In genomic region chr7:35003177-35003650, GRCh38 we compare ENCODE assay signal across 8 cellular contexts. TPM values are rescaled to one million over a fixed set of nuclear protein-coding genes. Genes with fewer than 3 reads are reported as not detected.
DNase-seq lines count a peak whose midpoint lies in the region; ATAC-seq and TF ChIP-seq lines count a peak whose summit lies in the region.
"Not testable (repeated sequence)": the region's sequence is repeated elsewhere in the genome, so short reads cannot be mapped to it uniquely, and the experiment has no call there.

No MANE protein-coding gene starts in this region.

- H2BK5ac ChIP-seq in mesendoderm (ENCODE audit: low read length) = not testable (repeated sequence)

- not testable (repeated sequence) for H4K5ac ChIP-seq in mesendoderm (ENCODE audit: low read length)

- H3K27ac ChIP-seq in HUES6 (ENCODE audit: low read depth, low read length) = peak overlapping the region; percentile 9; the same call in 1 of the 2 replicates
- H3K27ac ChIP-seq in SK-N-MC = peak overlapping the region; percentile 51; the same call in 1 of the 2 replicates
- H3K27ac ChIP-seq in foreskin keratinocyte = peak overlapping the region; percentile 81
- H3K27ac ChIP-seq in mesendoderm (ENCODE audit: low read depth, low read length) = peak overlapping the region; percentile 64

- not testable (repeated sequence) for H3K4me2 ChIP-seq in mesendoderm (ENCODE audit: low read length)

- not testable (repeated sequence) for H3K36me3 ChIP-seq in HUES6 (ENCODE audit: control insufficient read depth, insufficient read depth, low read length); SK-N-MC (ENCODE audit: insufficient read depth, low read length); mesendoderm (ENCODE audit: control insufficient read depth, insufficient read depth, low read length)

- TF ChIP-seq CTCF in AG10803 (conservative IDR thresholded peaks at IDR 0.05; ENCODE audit: low read length); choroid plexus epithelial cell (conservative IDR thresholded peaks at IDR 0.05; ENCODE audit: low read depth, low read length); foreskin keratinocyte (conservative IDR thresholded peaks at IDR 0.05): not testable (repeated sequence)

- H2BK120ac ChIP-seq in mesendoderm (ENCODE audit: low read depth, low read length) = not testable (repeated sequence)

- no CpG with 5 or more reads among the region's 1 CpG for WGBS in mesendoderm (ENCODE audit: extremely low coverage, insufficient coverage, low lambda C conversion rate)

- H3K79me1 ChIP-seq in mesendoderm (ENCODE audit: low read length) = not testable (repeated sequence)

- H4K8ac ChIP-seq in mesendoderm (ENCODE audit: low read depth, low read length) = not testable (repeated sequence)

- H3K27me3 ChIP-seq in HUES6 (ENCODE audit: control insufficient read depth, insufficient read depth, low read length); foreskin keratinocyte; mesendoderm (ENCODE audit: insufficient read depth, low read length, poor library complexity): not testable (repeated sequence)

- not testable (repeated sequence) for H3K4ac ChIP-seq in mesendoderm (ENCODE audit: low read depth, low read length)

- peak overlapping the region; percentile 24 for H3K23ac ChIP-seq in mesendoderm (ENCODE audit: low read length)

- H3K4me3 ChIP-seq in AG10803 (ENCODE audit: low read length); HUES6 (ENCODE audit: low read depth, low read length); SK-N-MC; choroid plexus epithelial cell (ENCODE audit: low read depth, low read length); mesendoderm (ENCODE audit: low read length): not testable (repeated sequence)

- DNase-seq in AG10803 (ENCODE audit: low read depth) = peak; percentile 75
- not testable (repeated sequence) for DNase-seq in SK-N-MC (ENCODE audit: low read depth, low spot score); mesendoderm
- DNase-seq in choroid plexus epithelial cell (ENCODE audit: low read depth) = peak; percentile 52
- DNase-seq in foreskin keratinocyte = peak in 1 of 2 donors; percentile 51
- DNase-seq in superior temporal gyrus (ENCODE audit: extremely low spot score) = peak; percentile 36

- H2AK5ac ChIP-seq in mesendoderm (ENCODE audit: low read length) = not testable (repeated sequence)

- not testable (repeated sequence) for H3K9me3 ChIP-seq in HUES6 (ENCODE audit: control insufficient read depth, insufficient read depth, low read depth, low read length); SK-N-MC (ENCODE audit: low read depth, low read length)

- peaks cover 28% of the 10 kb centered on the region for H3K4me1 ChIP-seq in HUES6 (ENCODE audit: control insufficient read depth, insufficient read depth, low read length)
- H3K4me1 ChIP-seq in foreskin keratinocyte = peaks cover 18% of the 10 kb centered on the region
- not testable (repeated sequence) for H3K4me1 ChIP-seq in mesendoderm (ENCODE audit: control insufficient read depth, low read depth, low read length)

- peak overlapping the region; percentile 49 for H3K56ac ChIP-seq in mesendoderm (ENCODE audit: low read length)

- not testable (repeated sequence) for H3K79me2 ChIP-seq in mesendoderm (ENCODE audit: control insufficient read depth, insufficient read depth, low read length)

- not testable (repeated sequence) for H3K18ac ChIP-seq in mesendoderm (ENCODE audit: low read length)

- H3K9ac ChIP-seq in HUES6 (ENCODE audit: low read length) = peak overlapping the region; percentile 34
- not testable (repeated sequence) for H3K9ac ChIP-seq in SK-N-MC (ENCODE audit: insufficient read length); mesendoderm (ENCODE audit: low read length)

- not testable (repeated sequence) for H2BK15ac ChIP-seq in mesendoderm (replicated peaks; ENCODE audit: low read depth)

- ATAC-seq in GM18868 (IDR thresholded peaks at IDR 0.05; ENCODE audit: unreplicated experiment) (peak; percentile 9), foreskin keratinocyte (peak; percentile 18)

RNA-seq across cellular contexts. Expression of gene DPY19L1, which starts 34.1 kb away (rescaled TPM):
- 20.1 and 22.4 TPM in 2 replicates for total RNA-seq in foreskin keratinocyte
- 6.8 and 8.2 TPM in 2 replicates for polyA plus RNA-seq in foreskin keratinocyte
- polyA plus RNA-seq in mesendoderm (2013, experiment 1 of 2) = 17.6 TPM
- 17.2 TPM for polyA plus RNA-seq in mesendoderm (2013, experiment 2 of 2)

Comparison
In these comparisons a context has a peak if more than half of its experiments do, and no peak if none do; other contexts are left out.
1. H3K27ac ChIP-seq: peak in every context shown above with its lines; median percentile 81 in foreskin keratinocyte; 64 in mesendoderm; 51 in SK-N-MC; 9 in HUES6.